ENCODE assay signal across 28 cellular contexts in the genomic region with DNA sequence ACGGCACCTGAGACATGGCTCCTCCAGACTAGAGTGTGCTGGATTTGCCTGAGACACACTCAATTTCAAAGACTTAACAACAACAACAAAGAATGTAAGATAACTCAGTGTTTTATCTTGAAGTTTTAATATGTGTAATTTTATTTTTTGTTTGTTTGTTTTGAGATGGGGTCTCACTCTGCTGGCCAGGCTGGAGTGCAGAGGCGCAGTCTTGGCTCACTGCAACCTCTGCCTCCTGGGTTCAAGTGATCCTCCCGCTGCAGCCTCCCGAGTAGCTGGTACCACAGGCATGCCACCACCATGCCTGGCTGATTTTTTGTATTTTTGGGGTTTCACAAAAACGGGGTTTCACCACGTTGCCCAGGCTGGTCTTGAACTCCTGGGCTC.
A peak's percentile ranks its signal among the peaks of the same experiment; 100 is the strongest.
DNase-seq lines count a peak whose midpoint lies in the region; ATAC-seq, FAIRE-seq and TF ChIP-seq lines count a peak whose summit lies in the region.
"Had no signal": no experiment of that assay in that cellular context is flagged by ENCODE, and none has a peak within 500 bp of the region (broad histone marks: within the 10 kb centered on the region; RNA-seq: fewer than 3 reads in every experiment).

No MANE protein-coding gene starts in this region.

- peaks cover 49% of the 10 kb centered on the region for H3K4me1 Mint-ChIP-seq in WTC11
- H3K4me1 Mint-ChIP-seq in osteocyte (ENCODE audit: unreplicated experiment), result peaks cover 55% of the 10 kb centered on the region
- H3K4me1 Mint-ChIP-seq: B cell; memory B cell; naive thymus-derived CD8-positive, alpha-beta T cell; T-helper 17 cell had no signal

- TF ChIP-seq CTCF in AG04450 (IDR thresholded peaks at IDR 0.05; ENCODE audit: low read depth, low read length) (no peak), WTC11 (IDR thresholded peaks at IDR 0.05) (no peak), HepG2 (CRISPR knock-in tag; IDR thresholded peaks at IDR 0.05) (no peak), osteocyte (IDR thresholded peaks at IDR 0.05) (no peak)

- TF ChIP-seq RAD21 in HepG2 (CRISPR knock-in tag; IDR thresholded peaks at IDR 0.05), result no peak

- POLR2A ChIA-PET in AG04450 (lab: Yijun Ruan, JAX), result no interaction called here
- POLR2A ChIA-PET in WTC11 (lab: Charles Lee), result no interaction called here
- POLR2A ChIA-PET in HepG2 (lab: Yijun Ruan, JAX), result no interaction called here

- ATAC-seq in WTC11, result no peak
- ATAC-seq in HepG2, result no peak
- ATAC-seq in HG03025 (IDR thresholded peaks at IDR 0.05; ENCODE audit: low FRiP score, unreplicated experiment), result no peak
- ATAC-seq in GM18868 (IDR thresholded peaks at IDR 0.05; ENCODE audit: unreplicated experiment), result no peak
- ATAC-seq: A549; activated T-cell treated with anti-CD3 and anti-CD28 coated beads, Interleukin-2, amount 50 U/mL, for 4 hours; gastrocnemius medialis; GM12878; naive thymus-derived CD8-positive, alpha-beta T cell; T-helper 17 cell had no signal

- TF ChIP-seq POLR2A in HepG2 (IDR thresholded peaks at IDR 0.05; ENCODE audit: insufficient read depth in 1 of 2, low read depth in 2 of 2, low read length in 2 of 2), result no peak

- TF ChIP-seq EP300 in HepG2 (IDR thresholded peaks at IDR 0.05; ENCODE audit: low read depth in 2 of 2, low read length in 2 of 2) (no peak), HepG2 (CRISPR knock-in tag; IDR thresholded peaks at IDR 0.05; ENCODE audit: borderline replicate concordance) (no peak)

- no TSS peak for BruUV-seq in HepG2 (replicated peaks; lab: Mats Ljungman, UMichigan)

- peaks cover 84% of the 10 kb centered on the region for H3K79me2 ChIP-seq in HepG2 (ENCODE audit: insufficient read depth, low read length)

- H3K9me3 Mint-ChIP-seq in WTC11 (peaks cover 4% of the 10 kb centered on the region; the same call in 1 of the 2 replicates), osteocyte (ENCODE audit: unreplicated experiment) (no peaks in the 10 kb centered on the region)
- H3K9me3 Mint-ChIP-seq: activated T-cell treated with anti-CD3 and anti-CD28 coated beads, Interleukin-2, amount 50 U/mL, for 4 hours; naive thymus-derived CD8-positive, alpha-beta T cell had no signal

- H3K36me3 ChIP-seq in HepG2 (replicated peaks in 1 of 2; ENCODE audit: control insufficient read depth in 1 of 2, insufficient read depth in 2 of 2, low read length in 2 of 2), result peaks cover 3 to 23% of the 10 kb centered on the region in 2 experiments; a peak in 4 of 5 replicates
- H3K36me3 ChIP-seq: adrenal gland, brain microvascular endothelial cell, esophagus muscularis mucosa, gastrocnemius medialis had no signal

- CTCF ChIA-PET in AG04450 (lab: Charles Lee) (no interaction called here), WTC11 (lab: Charles Lee) (no interaction called here), HepG2 (lab: Yijun Ruan, JAX; ENCODE audit: low intra/inter-chr PET ratio, low total read pairs) (no interaction called here)

- DNase-seq in AG04450 (ENCODE audit: low read depth, low spot score), result no peak
- no peak for DNase-seq in WTC11 (ENCODE audit: low spot score)
- no peak for DNase-seq in HepG2 (ENCODE audit: low spot score)
- no peak for DNase-seq in osteocyte (ENCODE audit: extremely low spot score, unreplicated experiment)
- DNase-seq in NCI-H510A (lab: John Stamatoyannopoulos, UW), result no peak
- DNase-seq in A172 (ENCODE audit: low spot score), result no peak
- DNase-seq: activated CD4-positive, alpha-beta T cell treated with anti-CD3 and anti-CD28 coated beads for 4 hours; activated naive CD4-positive, alpha-beta T cell; activated T-cell treated with anti-CD3 and anti-CD28 coated beads, Interleukin-2, amount 50 U/mL, for 4 hours; brain microvascular endothelial cell; gastrocnemius medialis; islet precursor cell; naive thymus-derived CD8-positive, alpha-beta T cell; NCI-H1694; NCI-H526 treated with DMSO at 0.1 percent for 48 hours; stimulated activated CD8-positive, alpha-beta memory T cell treated with anti-CD3 and anti-CD28 coated beads, Interleukin-4, amount 100 ng/mL, for 48 hours; T-helper 17 cell had no signal

- H3K9me3 ChIP-seq in AG04450 (ENCODE audit: control insufficient read depth, insufficient read depth, low read length), result no peaks in the 10 kb centered on the region; the same call in 1 of the 2 replicates
- no peaks in the 10 kb centered on the region for H3K9me3 ChIP-seq in HepG2 (ENCODE audit: low read length)
- H3K9me3 ChIP-seq: A549, adrenal gland, esophagus muscularis mucosa, gastrocnemius medialis had no signal

- intact Hi-C loops in HepG2 (cut with micrococcal nuclease; ENCODE audit: unreplicated experiment), result no loop called here

- H3K27ac ChIP-seq in AG04450 (ENCODE audit: low read depth, low read length), result peak overlapping the region; percentile 57
- H3K27ac ChIP-seq in HepG2 (ENCODE audit: extremely low read length, insufficient read depth, low read length), result peak overlapping the region; percentile 55
- H3K27ac ChIP-seq: A549, brain microvascular endothelial cell had no signal

- H3K9ac ChIP-seq in HepG2 (ENCODE audit: insufficient read depth, low read depth, low read length), result no peak overlapping the region

- H3K27ac Mint-ChIP-seq in WTC11 (0 out of 2 replicates have a peak overlapping the region, but pooled peaks have one; percentile 87), osteocyte (ENCODE audit: unreplicated experiment) (peak overlapping the region; percentile 84)
- H3K27ac Mint-ChIP-seq: B cell, memory B cell had no signal

- H3K4me3 ChIP-seq in AG04450 (ENCODE audit: low read depth, low read length) (no peak overlapping the region), HepG2 (replicated peaks in 1 of 3; ENCODE audit: insufficient read depth in 1 of 3, low read depth in 2 of 3, low read length in 3 of 3) (no peak overlapping the region)
- H3K4me3 ChIP-seq: A549, esophagus muscularis mucosa, gastrocnemius medialis, GM12878 had no signal

- peaks cover 94% of the 10 kb centered on the region for H3K4me1 ChIP-seq in HepG2 (ENCODE audit: insufficient read depth, low read length)

- FAIRE-seq in HepG2 (lab: Jason Lieb, UNC), result no peak
- FAIRE-seq: A549, colon, GM12878, HTR-8/SVneo, urothelium cell line had no signal

- no peak overlapping the region for H3K4me2 ChIP-seq in HepG2 (ENCODE audit: low read depth, low read length)
- H3K4me2 ChIP-seq: A549 had no signal

- H3K36me3 Mint-ChIP-seq in WTC11 (0 out of 2 replicates have a peak, but pooled peaks cover 4% of the 10 kb centered on the region), osteocyte (ENCODE audit: unreplicated experiment) (peaks cover 16% of the 10 kb centered on the region)
- H3K36me3 Mint-ChIP-seq: memory B cell; naive thymus-derived CD8-positive, alpha-beta T cell had no signal

- H4K20me1 ChIP-seq in HepG2 (ENCODE audit: insufficient read depth, low read length), result peaks cover 14% of the 10 kb centered on the region

- H3K27me3 Mint-ChIP-seq in WTC11 (ENCODE audit: low read depth) (no peaks in the 10 kb centered on the region), osteocyte (ENCODE audit: unreplicated experiment) (no peaks in the 10 kb centered on the region)

- no peak overlapping the region for H2AFZ ChIP-seq in HepG2 (ENCODE audit: low read length)

- H3K4me3 Mint-ChIP-seq in WTC11, result no peak overlapping the region
- no peak overlapping the region for H3K4me3 Mint-ChIP-seq in osteocyte (ENCODE audit: unreplicated experiment)
- H3K4me3 Mint-ChIP-seq: activated T-cell treated with anti-CD3 and anti-CD28 coated beads, Interleukin-2, amount 50 U/mL, for 4 hours; B cell; memory B cell; naive thymus-derived CD8-positive, alpha-beta T cell; T-helper 17 cell had no signal

- 82% methylated on average over 6 of the region's 6 CpGs for WGBS in HepG2 (ENCODE audit: low lambda C conversion rate)

- in situ Hi-C loops in HepG2 (cut with HindIII; ENCODE audit: extremely low pct_ligation_motif_present, low pct_unique_long_range_greater_than_20kb), result no loop called here

- no peaks in the 10 kb centered on the region for H3K27me3 ChIP-seq in AG04450 (ENCODE audit: control insufficient read depth, insufficient read depth, low read length)
- no peaks in the 10 kb centered on the region for H3K27me3 ChIP-seq in HepG2 (ENCODE audit: control insufficient read depth in 1 of 2, insufficient read depth in 2 of 2, low read length in 2 of 2)
- H3K27me3 ChIP-seq: adrenal gland, brain microvascular endothelial cell, esophagus muscularis mucosa, gastrocnemius medialis had no signal

TF ChIP-seq in WTC11, 78 proteins besides CTCF, POLR2A, EP300 and RAD21:
- TF ChIP-seq NFATC4 (CRISPR knock-in tag; IDR thresholded peaks at IDR 0.05), result no peak
- TF ChIP-seq ZNF121 (CRISPR knock-in tag; IDR thresholded peaks at IDR 0.05), result peak; percentile 76; the same call in 1 of the 2 replicates
TF ChIP-seq in WTC11: peak in this region for 1.

TF ChIP-seq in HepG2, 621 proteins besides CTCF, POLR2A, EP300 and RAD21 (continues in another document):
- TF ChIP-seq NR3C1 (CRISPR knock-in tag; IDR thresholded peaks at IDR 0.05) (no peak), THYN1 (CRISPR knock-in tag; IDR thresholded peaks at IDR 0.05; ENCODE audit: borderline replicate concordance, low read depth) (no peak), PRPF4 (IDR thresholded peaks at IDR 0.05; ENCODE audit: low read depth, low read length, poor library complexity, severe bottlenecking) (no peak), ZSCAN29 (CRISPR knock-in tag; conservative IDR thresholded peaks at IDR 0.05) (no peak), MAFG (CRISPR knock-in tag; IDR thresholded peaks at IDR 0.05) (no peak)
- TF ChIP-seq, protein P1, sequence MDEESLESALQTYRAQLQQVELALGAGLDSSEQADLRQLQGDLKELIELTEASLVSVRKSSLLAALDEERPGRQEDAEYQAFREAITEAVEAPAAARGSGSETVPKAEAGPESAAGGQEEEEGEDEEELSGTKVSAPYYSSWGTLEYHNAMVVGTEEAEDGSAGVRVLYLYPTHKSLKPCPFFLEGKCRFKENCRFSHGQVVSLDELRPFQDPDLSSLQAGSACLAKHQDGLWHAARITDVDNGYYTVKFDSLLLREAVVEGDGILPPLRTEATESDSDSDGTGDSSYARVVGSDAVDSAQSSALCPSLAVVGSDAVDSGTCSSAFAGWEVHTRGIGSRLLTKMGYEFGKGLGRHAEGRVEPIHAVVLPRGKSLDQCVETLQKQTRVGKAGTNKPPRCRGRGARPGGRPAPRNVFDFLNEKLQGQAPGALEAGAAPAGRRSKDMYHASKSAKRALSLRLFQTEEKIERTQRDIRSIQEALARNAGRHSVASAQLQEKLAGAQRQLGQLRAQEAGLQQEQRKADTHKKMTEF (CRISPR knock-in tag; IDR thresholded peaks at IDR 0.05), result no peak
- TF ChIP-seq, protein P2, sequence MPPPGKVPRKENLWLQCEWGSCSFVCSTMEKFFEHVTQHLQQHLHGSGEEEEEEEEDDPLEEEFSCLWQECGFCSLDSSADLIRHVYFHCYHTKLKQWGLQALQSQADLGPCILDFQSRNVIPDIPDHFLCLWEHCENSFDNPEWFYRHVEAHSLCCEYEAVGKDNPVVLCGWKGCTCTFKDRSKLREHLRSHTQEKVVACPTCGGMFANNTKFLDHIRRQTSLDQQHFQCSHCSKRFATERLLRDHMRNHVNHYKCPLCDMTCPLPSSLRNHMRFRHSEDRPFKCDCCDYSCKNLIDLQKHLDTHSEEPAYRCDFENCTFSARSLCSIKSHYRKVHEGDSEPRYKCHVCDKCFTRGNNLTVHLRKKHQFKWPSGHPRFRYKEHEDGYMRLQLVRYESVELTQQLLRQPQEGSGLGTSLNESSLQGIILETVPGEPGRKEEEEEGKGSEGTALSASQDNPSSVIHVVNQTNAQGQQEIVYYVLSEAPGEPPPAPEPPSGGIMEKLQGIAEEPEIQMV (CRISPR knock-in tag; IDR thresholded peaks at IDR 0.05; ENCODE audit: low read depth), result no peak
